14 cellular contexts compared by ENCODE assay signal in the genomic region with DNA sequence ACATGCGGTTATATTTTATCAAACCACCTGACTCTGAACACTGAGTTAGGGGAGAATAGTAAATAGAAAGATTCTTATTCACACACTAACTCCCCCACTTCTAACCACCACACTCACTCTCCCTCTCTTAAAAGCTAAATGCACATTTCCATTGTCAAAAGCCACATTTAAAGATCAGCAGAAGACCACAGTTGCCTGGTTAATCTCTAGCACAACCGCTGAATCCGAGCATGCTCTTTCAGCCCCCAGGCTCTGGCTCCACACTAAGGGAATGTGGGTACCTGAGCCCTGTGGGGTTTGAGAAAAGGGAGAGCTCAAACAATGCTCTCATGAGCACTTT. TPM values are rescaled to one million over a fixed set of nuclear protein-coding genes. Genes with fewer than 3 reads are reported as not detected.
DNase-seq lines count a peak whose midpoint lies in the region; ATAC-seq, FAIRE-seq and TF ChIP-seq lines count a peak whose summit lies in the region.
"Had no signal": no experiment of that assay in that cellular context is flagged by ENCODE, and none has a peak within 500 bp of the region (broad histone marks: within the 10 kb centered on the region; RNA-seq: fewer than 3 reads in every experiment).

No MANE protein-coding gene starts in this region.

- CTCF ChIA-PET in activated CD4-positive, alpha-beta T cell treated with anti-CD3 and anti-CD28 coated beads, Interleukin-2, amount 10 ng/mL, durations not matched to agents 7 days and 5 days (lab: Charles Lee), result interaction anchor here (1.8 kb wide), 1 partner anchor 11 kb away, joined by 6 read pairs; no protein-coding TSS in a partner anchor

- H3K27ac ChIP-seq in astrocyte (ENCODE audit: low read depth, low read length) (no peak overlapping the region), psoas muscle (peak overlapping the region; percentile 79), caudate nucleus (ENCODE audit: low read depth, low read length) (no peak overlapping the region)

- peak overlapping the region; percentile 17 for H3K9ac ChIP-seq in astrocyte (ENCODE audit: low read length)

- DNase-seq in activated CD4-positive, alpha-beta T cell treated with anti-CD3 and anti-CD28 coated beads, Interleukin-2, amount 10 ng/mL, durations not matched to agents 7 days and 5 days, result peak; percentile 25
- DNase-seq in activated CD4-positive, alpha-beta T cell treated with anti-CD3 and anti-CD28 coated beads, Interleukin-2, amount 50 U/mL, for 4 hours, result no peak
- DNase-seq in MV-4-11 (lab: John Stamatoyannopoulos, UW), result peak; percentile 46
- no peak for DNase-seq in astrocyte (ENCODE audit: low read depth)
- no peak for DNase-seq in psoas muscle
- no peak for DNase-seq in caudate nucleus (lab: John Stamatoyannopoulos, UW)
- no peak for DNase-seq in DMS153 (lab: John Stamatoyannopoulos, UW)
- DNase-seq: activated B cell treated with CpG ODN at 0.5 μM for 24 hours, NCI-H1092 treated with DMSO at 0.1 percent for 48 hours, occipital lobe had no signal

- peaks cover 84% of the 10 kb centered on the region for H3K79me2 ChIP-seq in astrocyte (ENCODE audit: insufficient read depth, low read length)

- peak overlapping the region; percentile 45 for H3K4me2 ChIP-seq in astrocyte (ENCODE audit: low read length)

- peak overlapping the region; percentile 22 for H3K4me3 Mint-ChIP-seq in activated CD4-positive, alpha-beta T cell treated with anti-CD3 and anti-CD28 coated beads, Interleukin-2, amount 10 ng/mL, durations not matched to agents 7 days and 5 days
- peak overlapping the region; percentile 6 for H3K4me3 Mint-ChIP-seq in astrocyte (ENCODE audit: unreplicated experiment)
- H3K4me3 Mint-ChIP-seq: activated B cell treated with CpG ODN at 0.5 μM for 24 hours; stimulated activated memory B cell treated with anti-CD40 and anti-IgM and Interleukin-4, amounts not matched to agents 10 μg/mL and 1 μg/mL and 100 μg/mL, for 72 hours had no signal

- ATAC-seq in psoas muscle (peak in 1 of 4 donors; percentile 6), HG03280 (IDR thresholded peaks at IDR 0.05; ENCODE audit: unreplicated experiment) (no peak)
- ATAC-seq: stimulated activated memory B cell treated with anti-CD40 and anti-IgM and Interleukin-4, amounts not matched to agents 10 μg/mL and 1 μg/mL and 100 μg/mL, for 72 hours had no signal

- peaks cover 22% of the 10 kb centered on the region for H3K36me3 Mint-ChIP-seq in activated CD4-positive, alpha-beta T cell treated with anti-CD3 and anti-CD28 coated beads, Interleukin-2, amount 10 ng/mL, durations not matched to agents 7 days and 5 days (ENCODE audit: low read depth)
- peaks cover 9% of the 10 kb centered on the region for H3K36me3 Mint-ChIP-seq in astrocyte (ENCODE audit: low read depth, unreplicated experiment)

- H3K9me3 ChIP-seq in astrocyte (ENCODE audit: insufficient read depth, low read depth, low read length), result no peaks in the 10 kb centered on the region
- H3K9me3 ChIP-seq in psoas muscle, result no peaks in the 10 kb centered on the region

- H3K4me3 ChIP-seq in astrocyte (ENCODE audit: insufficient read depth, low read depth, low read length), result no peak overlapping the region
- peak overlapping the region; percentile 10 for H3K4me3 ChIP-seq in psoas muscle

- no peaks in the 10 kb centered on the region for H3K27me3 Mint-ChIP-seq in activated CD4-positive, alpha-beta T cell treated with anti-CD3 and anti-CD28 coated beads, Interleukin-2, amount 10 ng/mL, durations not matched to agents 7 days and 5 days
- no peaks in the 10 kb centered on the region for H3K27me3 Mint-ChIP-seq in astrocyte (ENCODE audit: low read depth, unreplicated experiment)
- H3K27me3 Mint-ChIP-seq: activated B cell treated with CpG ODN at 0.5 μM for 24 hours; stimulated activated memory B cell treated with anti-CD40 and anti-IgM and Interleukin-4, amounts not matched to agents 10 μg/mL and 1 μg/mL and 100 μg/mL, for 72 hours had no signal

- WGBS in psoas muscle, 3 donors, result 57 to 76% (median 59%) methylated on average over 3 of the region's 3 CpGs

- no peak for FAIRE-seq in astrocyte (lab: Jason Lieb, UNC)
- FAIRE-seq: endometrium, frontal cortex had no signal

- no peaks in the 10 kb centered on the region for H3K9me3 Mint-ChIP-seq in activated CD4-positive, alpha-beta T cell treated with anti-CD3 and anti-CD28 coated beads, Interleukin-2, amount 10 ng/mL, durations not matched to agents 7 days and 5 days
- no peaks in the 10 kb centered on the region for H3K9me3 Mint-ChIP-seq in astrocyte (ENCODE audit: unreplicated experiment)
- H3K9me3 Mint-ChIP-seq: activated B cell treated with CpG ODN at 0.5 μM for 24 hours; stimulated activated memory B cell treated with anti-CD40 and anti-IgM and Interleukin-4, amounts not matched to agents 10 μg/mL and 1 μg/mL and 100 μg/mL, for 72 hours had no signal

- no peak for TF ChIP-seq CTCF in astrocyte (IDR thresholded peaks at IDR 0.05; ENCODE audit: insufficient read depth, low read depth, low read length)
- no peak for TF ChIP-seq CTCF in psoas muscle (IDR thresholded peaks at IDR 0.05)

- H3K4me1 ChIP-seq in astrocyte (ENCODE audit: insufficient read depth, low read length), result peaks cover 6% of the 10 kb centered on the region
- peaks cover 36% of the 10 kb centered on the region for H3K4me1 ChIP-seq in psoas muscle

- H3K27me3 ChIP-seq in astrocyte (ENCODE audit: insufficient read depth, low read length) (no peaks in the 10 kb centered on the region), psoas muscle (ENCODE audit: insufficient read depth in 3 of 3, low read length in 2 of 3) (no peaks in the 10 kb centered on the region)

- peaks cover 48% of the 10 kb centered on the region for H3K4me1 Mint-ChIP-seq in activated CD4-positive, alpha-beta T cell treated with anti-CD3 and anti-CD28 coated beads, Interleukin-2, amount 10 ng/mL, durations not matched to agents 7 days and 5 days
- peaks cover 40% of the 10 kb centered on the region for H3K4me1 Mint-ChIP-seq in astrocyte (ENCODE audit: low read depth, unreplicated experiment)

- peaks cover 41% of the 10 kb centered on the region for H4K20me1 ChIP-seq in astrocyte (ENCODE audit: insufficient read depth, low read length)

- H3K36me3 ChIP-seq in astrocyte (ENCODE audit: insufficient read depth, low read length) (no peaks in the 10 kb centered on the region), psoas muscle (ENCODE audit: insufficient read depth in 1 of 2, low read depth in 1 of 2) (no peaks in the 10 kb centered on the region)

- no peak overlapping the region for H2AFZ ChIP-seq in astrocyte (ENCODE audit: low read depth, low read length)

- POLR2A ChIA-PET in activated CD4-positive, alpha-beta T cell treated with anti-CD3 and anti-CD28 coated beads, Interleukin-2, amount 10 ng/mL, durations not matched to agents 7 days and 5 days (lab: Charles Lee), result no interaction called here

- H3K27ac Mint-ChIP-seq in activated CD4-positive, alpha-beta T cell treated with anti-CD3 and anti-CD28 coated beads, Interleukin-2, amount 10 ng/mL, durations not matched to agents 7 days and 5 days, result peak overlapping the region; percentile 85
- H3K27ac Mint-ChIP-seq in astrocyte (ENCODE audit: unreplicated experiment), result no peak overlapping the region
- H3K27ac Mint-ChIP-seq: activated B cell treated with CpG ODN at 0.5 μM for 24 hours had no signal

- intact Hi-C loops in psoas muscle (cut with DNase I), result no loop called here

RNA-seq across cellular contexts. Expression of gene PFDN1, which starts 35.7 kb away (rescaled TPM):
- 10 to 100 TPM; 60.8 to 70.5 TPM for total RNA-seq in activated CD4-positive, alpha-beta T cell treated with anti-CD3 and anti-CD28 coated beads, Interleukin-2, amount 10 ng/mL, durations not matched to agents 7 days and 5 days
- total RNA-seq in astrocyte (199 and 202 TPM in 2 replicates), psoas muscle (10 to 100 TPM; 35.9 to 55.0 (median 42.3) TPM)
- 100 to 1,000 TPM in 1 of 3 donors, 10 to 100 TPM in 2; 84.2 to 115 (median 90.6) TPM for polyA plus RNA-seq in psoas muscle

Comparison
In these comparisons a context has a peak if more than half of its experiments do, and no peak if none do; other contexts are left out.
1. DNase-seq: peak in activated CD4-positive, alpha-beta T cell treated with anti-CD3 and anti-CD28 coated beads, Interleukin-2, amount 10 ng/mL, durations not matched to agents 7 days and 5 days (single experiment) and MV-4-11 (single experiment); none in activated CD4-positive, alpha-beta T cell treated with anti-CD3 and anti-CD28 coated beads, Interleukin-2, amount 50 U/mL, for 4 hours (0 of 2), astrocyte (single experiment), psoas muscle (0 of 2), caudate nucleus (0 of 61) and DMS153 (single experiment).